Comparison of ENCODE assay signal across 1 cellular context in the genomic region with DNA sequence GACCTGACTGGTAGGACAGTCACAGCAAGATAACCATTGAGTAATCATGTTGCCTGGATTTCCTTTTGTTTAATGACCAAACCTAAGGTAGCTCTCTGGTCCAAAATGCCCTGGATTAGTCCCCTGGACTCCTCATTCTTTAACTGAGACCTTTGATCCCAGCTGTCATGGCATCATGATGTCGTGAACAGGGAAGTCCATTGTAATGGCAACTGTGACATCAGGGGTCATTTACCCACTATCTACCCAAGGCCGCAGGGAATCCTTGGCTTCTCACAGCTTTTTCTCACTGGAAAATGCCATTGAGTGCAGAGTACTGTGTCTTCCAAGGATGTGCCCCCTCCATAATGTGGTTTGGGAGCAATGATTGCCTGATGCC.
TF ChIP-seq lines count a peak whose summit lies in the region.

No MANE protein-coding gene starts in this region.

TF ChIP-seq in K562, 482 proteins besides CTCF, POLR2A, EP300 and RAD21 (continued from another document):
- TF ChIP-seq, protein P1, sequence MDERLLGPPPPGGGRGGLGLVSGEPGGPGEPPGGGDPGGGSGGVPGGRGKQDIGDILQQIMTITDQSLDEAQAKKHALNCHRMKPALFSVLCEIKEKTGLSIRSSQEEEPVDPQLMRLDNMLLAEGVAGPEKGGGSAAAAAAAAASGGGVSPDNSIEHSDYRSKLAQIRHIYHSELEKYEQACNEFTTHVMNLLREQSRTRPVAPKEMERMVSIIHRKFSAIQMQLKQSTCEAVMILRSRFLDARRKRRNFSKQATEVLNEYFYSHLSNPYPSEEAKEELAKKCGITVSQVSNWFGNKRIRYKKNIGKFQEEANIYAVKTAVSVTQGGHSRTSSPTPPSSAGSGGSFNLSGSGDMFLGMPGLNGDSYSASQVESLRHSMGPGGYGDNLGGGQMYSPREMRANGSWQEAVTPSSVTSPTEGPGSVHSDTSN (CRISPR knock-in tag; IDR thresholded peaks at IDR 0.05; ENCODE audit: low read depth): 0 out of 2 replicates have a peak, but pooled peaks have one; percentile 4
- TF ChIP-seq, protein P1 (tag; conservative IDR thresholded peaks at IDR 0.05; ENCODE audit: low read depth): no peak
- 0 out of 2 replicates have a peak, but pooled peaks have one; percentile 27 for TF ChIP-seq PRMT5 (CRISPR knock-in tag; IDR thresholded peaks at IDR 0.05)
